In genomic region chr7:79658304-79658703, GRCh38 we compare ENCODE assay signal across 20 cellular contexts.
"Had no signal": no experiment of that assay in that cellular context is flagged by ENCODE, and none has a peak within 500 bp of the region (broad histone marks: within the 10 kb centered on the region; RNA-seq: fewer than 3 reads in every experiment).

No MANE protein-coding gene starts in this region.

- DNase-seq: colonic mucosa; dermis blood vessel endothelial cell; erythroblast; foreskin keratinocyte; heart left ventricle; hippocampal formation; kidney glomerular epithelial cell; mesendoderm; naive thymus-derived CD4-positive, alpha-beta T cell; nephron progenitor cell; posterior cingulate gyrus; sigmoid colon; stimulated activated CD4-positive, alpha-beta T cell treated with anti-CD3 and anti-CD28 coated beads, Interleukin-12 subunit alpha, Interleukin-12 subunit beta, amount 100 ng/mL, for 4 hours; stimulated activated naive CD4-positive, alpha-beta T cell; stomach; substantia nigra; transverse colon had no signal

- H3K4me3 ChIP-seq: colonic mucosa, heart left ventricle, sigmoid colon, skin epidermis, stomach, thoracic aorta, transverse colon had no signal

- FAIRE-seq: endothelial cell of umbilical vein had no signal

- H3K27me3 ChIP-seq: colonic mucosa, foreskin keratinocyte, heart left ventricle, sigmoid colon, stomach, transverse colon had no signal

- H3K9me3 ChIP-seq: colonic mucosa, heart left ventricle, sigmoid colon, stomach, thoracic aorta, transverse colon had no signal

- H3K36me3 ChIP-seq: colonic mucosa, heart left ventricle, sigmoid colon, stomach, thoracic aorta, transverse colon had no signal

- H3K4me1 ChIP-seq: colonic mucosa, heart left ventricle, sigmoid colon, stomach, transverse colon had no signal

- ATAC-seq: foreskin keratinocyte; heart left ventricle; naive thymus-derived CD4-positive, alpha-beta T cell had no signal

- H3K27ac ChIP-seq: colonic mucosa, foreskin keratinocyte, heart left ventricle, sigmoid colon, skin epidermis, stomach, thoracic aorta, transverse colon had no signal
